In genomic region chr4:180057198-180057821, GRCh38 we compare ENCODE assay signal across 9 cellular contexts.
DNase-seq lines count a peak whose midpoint lies in the region; ATAC-seq and TF ChIP-seq lines count a peak whose summit lies in the region.
"Had no signal": no experiment of that assay in that cellular context is flagged by ENCODE, and none has a peak within 500 bp of the region (broad histone marks: within the 10 kb centered on the region; RNA-seq: fewer than 3 reads in every experiment).

No MANE protein-coding gene starts in this region.

- no peak for ATAC-seq in activated naive CD8-positive, alpha-beta T cell treated with anti-CD3 and anti-CD28 coated beads, Interleukin-2, amount 50 U/mL, for 24 hours
- ATAC-seq in left lung (no peak), PC-3 (no peak)

- H3K27me3 ChIP-seq in HUES48 (ENCODE audit: control insufficient read depth, insufficient read depth, low read length): peaks cover 42% of the 10 kb centered on the region
- peaks cover 51 to 64% of the 10 kb centered on the region in 2 donors for H3K27me3 ChIP-seq in left lung
- H3K27me3 ChIP-seq in PC-3 (ENCODE audit: low read length): peaks cover 48% of the 10 kb centered on the region

- DNase-seq in Calu3 (no peak), midbrain (lab: John Stamatoyannopoulos, UW) (peak; percentile 6), left lung (no peak), PC-3 (no peak), NCI-H2029 treated with DMSO at 0.1 percent for 48 hours (lab: John Stamatoyannopoulos, UW) (no peak)
- no peak for DNase-seq in activated naive CD8-positive, alpha-beta T cell treated with anti-CD3 and anti-CD28 coated beads, Interleukin-2, amount 50 U/mL, for 24 hours
- no peak for DNase-seq in activated CD4-positive, CD25-positive, alpha-beta regulatory T cell (lab: John Stamatoyannopoulos, UW)

- H3F3A ChIP-seq in PC-3 (ENCODE audit: low read length, unreplicated experiment): no peaks in the 10 kb centered on the region

- H3K9me3 ChIP-seq in HUES48 (ENCODE audit: control insufficient read depth, insufficient read depth, low read length) (no peaks in the 10 kb centered on the region), left lung (no peaks in the 10 kb centered on the region), PC-3 (ENCODE audit: low read length) (no peaks in the 10 kb centered on the region)
- H3K9me3 ChIP-seq: body of pancreas had no signal

- peaks cover 3% of the 10 kb centered on the region for H3K4me1 Mint-ChIP-seq in Calu3 (ENCODE audit: low read depth, unreplicated experiment)
- peaks cover 8% of the 10 kb centered on the region for H3K4me1 Mint-ChIP-seq in activated naive CD8-positive, alpha-beta T cell treated with anti-CD3 and anti-CD28 coated beads, Interleukin-2, amount 50 U/mL, for 24 hours

- TF ChIP-seq CTCF in Calu3 (IDR thresholded peaks at IDR 0.05; ENCODE audit: unreplicated experiment) (no peak), left lung (IDR thresholded peaks at IDR 0.05) (no peak), PC-3 (conservative IDR thresholded peaks at IDR 0.05; ENCODE audit: low read depth, low read length) (no peak; the same call in 1 of the 2 replicates)

- H3K79me2 ChIP-seq in PC-3 (ENCODE audit: low read length): no peaks in the 10 kb centered on the region

- peaks cover 17% of the 10 kb centered on the region for H3K4me1 ChIP-seq in HUES48 (ENCODE audit: control insufficient read depth, insufficient read depth, low read length)
- peaks cover 6 to 12% of the 10 kb centered on the region in 2 donors for H3K4me1 ChIP-seq in left lung
- H3K4me1 ChIP-seq in PC-3 (ENCODE audit: insufficient read depth, low read length): no peaks in the 10 kb centered on the region

- H3K27ac ChIP-seq in HUES48 (ENCODE audit: low read depth, low read length) (no peak overlapping the region), left lung (no peak overlapping the region), PC-3 (ENCODE audit: low read length) (no peak overlapping the region)

- H3K27ac Mint-ChIP-seq in Calu3 (ENCODE audit: unreplicated experiment): no peak overlapping the region
- H3K27ac Mint-ChIP-seq in activated naive CD8-positive, alpha-beta T cell treated with anti-CD3 and anti-CD28 coated beads, Interleukin-2, amount 50 U/mL, for 24 hours: no peak overlapping the region

- H3K27me3 Mint-ChIP-seq in Calu3 (ENCODE audit: unreplicated experiment): no peaks in the 10 kb centered on the region
- H3K27me3 Mint-ChIP-seq in activated naive CD8-positive, alpha-beta T cell treated with anti-CD3 and anti-CD28 coated beads, Interleukin-2, amount 50 U/mL, for 24 hours: peaks cover 50% of the 10 kb centered on the region

- H3K9ac ChIP-seq in HUES48 (ENCODE audit: low read depth, low read length): no peak overlapping the region
- no peak overlapping the region for H3K9ac ChIP-seq in PC-3 (ENCODE audit: low read length)

- no peaks in the 10 kb centered on the region for H3K9me3 Mint-ChIP-seq in Calu3 (ENCODE audit: low read depth, unreplicated experiment)
- H3K9me3 Mint-ChIP-seq in activated naive CD8-positive, alpha-beta T cell treated with anti-CD3 and anti-CD28 coated beads, Interleukin-2, amount 50 U/mL, for 24 hours: no peaks in the 10 kb centered on the region

- intact Hi-C loops in Calu3 (cut with micrococcal nuclease; ENCODE audit: unreplicated experiment) (no loop called here), left lung (cut with DNase I) (no loop called here), PC-3 (cut with micrococcal nuclease) (no loop called here)

- H3K4me2 ChIP-seq in PC-3 (ENCODE audit: low read length): no peak overlapping the region

- H4K20me1 ChIP-seq in PC-3 (ENCODE audit: low read length): no peaks in the 10 kb centered on the region

- H3K9me2 ChIP-seq in PC-3 (replicated peaks; ENCODE audit: low read length): no peaks in the 10 kb centered on the region

- BruUV-seq in Calu3 (replicated peaks; lab: Mats Ljungman, UMichigan) (no TSS peak), PC-3 (replicated peaks; lab: Mats Ljungman, UMichigan) (no TSS peak)

- POLR2A ChIA-PET in PC-3 (lab: Charles Lee; ENCODE audit: unreplicated experiment): no interaction called here

- H3K36me3 Mint-ChIP-seq in Calu3 (ENCODE audit: insufficient read depth, unreplicated experiment): peaks cover 22% of the 10 kb centered on the region
- H3K36me3 Mint-ChIP-seq in activated naive CD8-positive, alpha-beta T cell treated with anti-CD3 and anti-CD28 coated beads, Interleukin-2, amount 50 U/mL, for 24 hours (ENCODE audit: low read depth): peaks cover 1% of the 10 kb centered on the region

- no peaks in the 10 kb centered on the region for H3K36me3 ChIP-seq in HUES48 (ENCODE audit: control insufficient read depth, insufficient read depth, low read length)
- no peaks in the 10 kb centered on the region for H3K36me3 ChIP-seq in left lung
- no peaks in the 10 kb centered on the region for H3K36me3 ChIP-seq in PC-3 (ENCODE audit: low read depth, low read length)

- H3K4me3 ChIP-seq in HUES48 (ENCODE audit: low read depth, low read length) (peak overlapping the region; percentile 93), left lung (peak overlapping the region in 1 of 2 donors; percentile 39), PC-3 (ENCODE audit: low read length) (no peak overlapping the region)

- no peak overlapping the region for H2AFZ ChIP-seq in PC-3 (ENCODE audit: low read length)

- CTCF ChIA-PET in Calu3 (lab: Charles Lee) (no interaction called here), PC-3 (lab: Charles Lee) (no interaction called here)

- peak overlapping the region; percentile 74 for H3K4me3 Mint-ChIP-seq in Calu3 (ENCODE audit: low read depth, unreplicated experiment)
- H3K4me3 Mint-ChIP-seq in activated naive CD8-positive, alpha-beta T cell treated with anti-CD3 and anti-CD28 coated beads, Interleukin-2, amount 50 U/mL, for 24 hours: peak overlapping the region; percentile 38
